ENCODE assay signal across 8 cellular contexts in the genomic region with DNA sequence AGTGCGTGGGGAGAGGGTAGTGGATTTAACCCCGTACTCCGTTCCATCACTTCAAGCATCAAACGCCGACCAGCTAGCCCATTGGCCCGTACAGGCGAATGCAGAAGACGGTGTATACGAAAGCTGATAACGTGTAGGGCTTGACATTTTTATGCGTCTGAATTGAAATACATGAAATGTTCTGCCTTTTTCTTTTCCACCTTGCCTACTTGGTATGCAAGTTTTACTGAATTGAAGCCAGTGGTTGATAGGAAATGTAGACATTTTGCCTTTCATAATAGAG. TPM values are rescaled to one million over a fixed set of nuclear protein-coding genes. Genes with fewer than 3 reads are reported as not detected.
A peak's percentile ranks its signal among the peaks of the same experiment; 100 is the strongest.
DNase-seq lines count a peak whose midpoint lies in the region; ATAC-seq and TF ChIP-seq lines count a peak whose summit lies in the region.

No MANE protein-coding gene starts in this region.

- peaks cover 25% of the 10 kb centered on the region for H3K4me1 ChIP-seq in CD4-positive, CD25-positive, alpha-beta regulatory T cell (ENCODE audit: control insufficient read depth, insufficient read depth, low read length, poor library complexity, severe bottlenecking)
- peaks cover 18 to 48% of the 10 kb centered on the region in 2 donors for H3K4me1 ChIP-seq in left lung
- H3K4me1 ChIP-seq in transverse colon = peaks cover 12 to 38% (median 17%) of the 10 kb centered on the region in 4 donors

- intact Hi-C loops in left lung (cut with DNase I) (no loop called here), transverse colon (cut with DNase I; ENCODE audit: low total_unique reads) (no loop called here)

- no peak for DNase-seq in CD4-positive, CD25-positive, alpha-beta regulatory T cell
- no peak for DNase-seq in activated naive CD8-positive, alpha-beta T cell treated with anti-CD3 and anti-CD28 coated beads, Interleukin-2, amount 10 ng/mL, durations not matched to agents 7 days and 5 days
- DNase-seq in left lung = no peak
- no peak for DNase-seq in transverse colon
- DNase-seq in NCI-H128 (lab: John Stamatoyannopoulos, UW; ENCODE audit: unreplicated experiment) = no peak
- DNase-seq in KG1 (lab: John Stamatoyannopoulos, UW) = no peak

- H3K9me3 Mint-ChIP-seq in CD4-positive, CD25-positive, alpha-beta regulatory T cell = peaks cover 0 to 1% (median 0%) of the 10 kb centered on the region in 7 donors
- H3K9me3 Mint-ChIP-seq in activated naive CD8-positive, alpha-beta T cell treated with anti-CD3 and anti-CD28 coated beads, Interleukin-2, amount 10 ng/mL, durations not matched to agents 7 days and 5 days = no peaks in the 10 kb centered on the region

- H3K27ac Mint-ChIP-seq in CD4-positive, CD25-positive, alpha-beta regulatory T cell = peak overlapping the region; percentile 100
- H3K27ac Mint-ChIP-seq in activated naive CD8-positive, alpha-beta T cell treated with anti-CD3 and anti-CD28 coated beads, Interleukin-2, amount 10 ng/mL, durations not matched to agents 7 days and 5 days = peak overlapping the region; percentile 99

- H3K4me1 Mint-ChIP-seq in CD4-positive, CD25-positive, alpha-beta regulatory T cell = peaks cover 8 to 50% (median 34%) of the 10 kb centered on the region in 4 donors
- H3K4me1 Mint-ChIP-seq in activated naive CD8-positive, alpha-beta T cell treated with anti-CD3 and anti-CD28 coated beads, Interleukin-2, amount 10 ng/mL, durations not matched to agents 7 days and 5 days = peaks cover 40% of the 10 kb centered on the region

- no peaks in the 10 kb centered on the region for H3K36me3 ChIP-seq in CD4-positive, CD25-positive, alpha-beta regulatory T cell (ENCODE audit: control insufficient read depth, insufficient read depth, low read length)
- H3K36me3 ChIP-seq in left lung (no peaks in the 10 kb centered on the region), transverse colon (no peaks in the 10 kb centered on the region)

- H3K4me3 ChIP-seq in CD4-positive, CD25-positive, alpha-beta regulatory T cell (ENCODE audit: low read depth, low read length) = peak overlapping the region; percentile 88
- H3K4me3 ChIP-seq in left lung = peak overlapping the region; percentile 32 to 99
- H3K4me3 ChIP-seq in transverse colon = peak overlapping the region; percentile 15 to 59 (median 34)

- H3K27me3 ChIP-seq in CD4-positive, CD25-positive, alpha-beta regulatory T cell (ENCODE audit: control insufficient read depth, insufficient read depth, low read length) = no peaks in the 10 kb centered on the region
- H3K27me3 ChIP-seq in left lung (no peaks in the 10 kb centered on the region), transverse colon (no peaks in the 10 kb centered on the region)

- H3K27me3 Mint-ChIP-seq in CD4-positive, CD25-positive, alpha-beta regulatory T cell = peaks cover 9% of the 10 kb centered on the region
- no peaks in the 10 kb centered on the region for H3K27me3 Mint-ChIP-seq in activated naive CD8-positive, alpha-beta T cell treated with anti-CD3 and anti-CD28 coated beads, Interleukin-2, amount 10 ng/mL, durations not matched to agents 7 days and 5 days

- H3K4me3 Mint-ChIP-seq in CD4-positive, CD25-positive, alpha-beta regulatory T cell = peak overlapping the region; percentile 92 to 99 (median 96)
- peak overlapping the region; percentile 94 for H3K4me3 Mint-ChIP-seq in activated naive CD8-positive, alpha-beta T cell treated with anti-CD3 and anti-CD28 coated beads, Interleukin-2, amount 10 ng/mL, durations not matched to agents 7 days and 5 days

- no peaks in the 10 kb centered on the region for H3K9me3 ChIP-seq in CD4-positive, CD25-positive, alpha-beta regulatory T cell (ENCODE audit: control insufficient read depth in 2 of 2, low read length in 2 of 2)
- no peaks in the 10 kb centered on the region for H3K9me3 ChIP-seq in left lung
- no peaks in the 10 kb centered on the region for H3K9me3 ChIP-seq in transverse colon

- H3K27ac ChIP-seq in CD4-positive, CD25-positive, alpha-beta regulatory T cell (ENCODE audit: insufficient read depth, low read length, poor library complexity, severe bottlenecking) = peak overlapping the region; percentile 100
- H3K27ac ChIP-seq in left lung (peak overlapping the region; percentile 100), transverse colon (peak overlapping the region; percentile 92 to 100 (median 100))

- TF ChIP-seq CTCF in left lung (IDR thresholded peaks at IDR 0.05) (no peak), transverse colon (IDR thresholded peaks at IDR 0.05) (no peak)

- peak; percentile 67 to 68 for ATAC-seq in CD4-positive, CD25-positive, alpha-beta regulatory T cell (ENCODE audit: low read depth in 2 of 2)
- ATAC-seq in HG02610 (IDR thresholded peaks at IDR 0.05; ENCODE audit: unreplicated experiment) = peak; percentile 30
- ATAC-seq in activated naive CD8-positive, alpha-beta T cell treated with anti-CD3 and anti-CD28 coated beads, Interleukin-2, amount 10 ng/mL, durations not matched to agents 7 days and 5 days (ENCODE audit: low read depth) = no peak
- ATAC-seq in left lung = peak; percentile 18
- ATAC-seq in HG03342 (IDR thresholded peaks at IDR 0.05; ENCODE audit: unreplicated experiment) = no peak

- 2 to 5% methylated on average over 10 to 11 of the region's 11 CpGs for WGBS in transverse colon (ENCODE audit: low coverage in 1 of 2), 2 donors

- no peak for TF ChIP-seq EP300 in transverse colon (IDR thresholded peaks at IDR 0.05; ENCODE audit: low read depth)

- no peak for TF ChIP-seq POLR2A in transverse colon (IDR thresholded peaks at IDR 0.05)

- in situ Hi-C loops in transverse colon (cut with MboI; ENCODE audit: low pct_ligation_motif_present in 1 of 4, low pct_unique_long_range_greater_than_20kb in 1 of 4, low sequenced_read_pairs in 3 of 4) = no loop called here

- POLR2A ChIA-PET in activated naive CD8-positive, alpha-beta T cell treated with anti-CD3 and anti-CD28 coated beads, Interleukin-2, amount 10 ng/mL, durations not matched to agents 7 days and 5 days (lab: Charles Lee) = interaction anchor here (0.9 to 2.1 kb wide), 18 partner anchors 9 to 701 kb away, joined by 3 to 14 read pairs (median 6); partner anchors contain the start of genes DHX58, EIF1 and MLX

- peaks cover 3% of the 10 kb centered on the region for H3K36me3 Mint-ChIP-seq in CD4-positive, CD25-positive, alpha-beta regulatory T cell
- peaks cover 5% of the 10 kb centered on the region for H3K36me3 Mint-ChIP-seq in activated naive CD8-positive, alpha-beta T cell treated with anti-CD3 and anti-CD28 coated beads, Interleukin-2, amount 10 ng/mL, durations not matched to agents 7 days and 5 days

RNA-seq across cellular contexts. Expression of gene STAT3, which starts 0.8 kb away (rescaled TPM):
- 262 TPM for total RNA-seq in CD4-positive, CD25-positive, alpha-beta regulatory T cell
- polyA plus RNA-seq in CD4-positive, CD25-positive, alpha-beta regulatory T cell = 100 to 1,000 TPM; 100 to 125 (median 118) TPM
- total RNA-seq in activated naive CD8-positive, alpha-beta T cell treated with anti-CD3 and anti-CD28 coated beads, Interleukin-2, amount 10 ng/mL, durations not matched to agents 7 days and 5 days = 100 to 1,000 TPM; 128 to 131 TPM
- 100 to 1,000 TPM; 229 to 271 TPM for total RNA-seq in left lung
- 100 to 1,000 TPM; 110 to 156 (median 130) TPM for total RNA-seq in transverse colon

RNA-seq across cellular contexts. Expression of gene CAVIN1, which starts 34.0 kb away (rescaled TPM):
- 1.1 TPM for total RNA-seq in CD4-positive, CD25-positive, alpha-beta regulatory T cell
- polyA plus RNA-seq in CD4-positive, CD25-positive, alpha-beta regulatory T cell = under 1 TPM; 0.03 to 0.31 (median 0.14) TPM
- total RNA-seq in activated naive CD8-positive, alpha-beta T cell treated with anti-CD3 and anti-CD28 coated beads, Interleukin-2, amount 10 ng/mL, durations not matched to agents 7 days and 5 days = 1 to 10 TPM; 5.1 to 5.3 TPM
- 100 to 1,000 TPM; 285 to 320 TPM for total RNA-seq in left lung
- total RNA-seq in transverse colon = 100 to 1,000 TPM in 1 of 4 donors, 10 to 100 TPM in 3; 53.7 to 135 (median 69.2) TPM

Comparison
In these comparisons a context has a peak if more than half of its experiments do, and no peak if none do; other contexts are left out.
1. ATAC-seq: peak in CD4-positive, CD25-positive, alpha-beta regulatory T cell (2 of 2), HG02610 (single experiment) and left lung (single experiment); none in activated naive CD8-positive, alpha-beta T cell treated with anti-CD3 and anti-CD28 coated beads, Interleukin-2, amount 10 ng/mL, durations not matched to agents 7 days and 5 days (single experiment) and HG03342 (single experiment).
2. H3K4me3 ChIP-seq: peak in every context shown above with its lines; median percentile 88 in CD4-positive, CD25-positive, alpha-beta regulatory T cell; 66 in left lung; 34 in transverse colon.
3. RNA of gene CAVIN1, which starts 34.0 kb away (total RNA-seq): 285 to 320 TPM in left lung and 53.7 to 135 TPM in transverse colon; 5.1 to 5.3 TPM in activated naive CD8-positive, alpha-beta T cell treated with anti-CD3 and anti-CD28 coated beads, Interleukin-2, amount 10 ng/mL, durations not matched to agents 7 days and 5 days and 1.1 TPM in CD4-positive, CD25-positive, alpha-beta regulatory T cell (single experiment); every median in the first group is over 4 times any median in the second.
4. Peak in every context shown above with its lines, with median percentiles within 50 percentile points of each other: H3K27ac ChIP-seq.